In the genomic region with DNA sequence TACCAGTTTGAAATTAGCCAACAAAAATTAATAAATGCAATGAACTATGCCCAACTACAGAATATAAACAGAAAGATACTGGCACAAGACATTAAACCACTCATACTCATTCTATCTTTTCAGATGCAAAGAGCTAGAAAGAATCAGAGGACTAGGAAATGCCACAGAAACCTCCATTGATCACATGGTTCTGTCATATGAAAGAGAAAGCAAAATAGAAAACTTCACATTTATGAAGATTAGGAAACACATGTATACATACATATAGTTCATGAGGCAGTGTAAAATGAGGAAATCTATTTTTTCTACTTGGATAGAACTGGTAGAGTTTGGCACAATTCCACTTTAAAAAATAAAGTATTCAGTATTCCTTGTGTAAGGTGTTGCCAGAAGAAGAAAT, we compare ENCODE assay signal across 9 cellular contexts.
DNase-seq lines count a peak whose midpoint lies in the region; ATAC-seq and TF ChIP-seq lines count a peak whose summit lies in the region.
"Had no signal": no experiment of that assay in that cellular context is flagged by ENCODE, and none has a peak within 500 bp of the region (broad histone marks: within the 10 kb centered on the region; RNA-seq: fewer than 3 reads in every experiment).

No MANE protein-coding gene starts in this region.

- peaks cover 4% of the 10 kb centered on the region; the same call in 1 of the 2 replicates for H3F3A ChIP-seq in MM.1S (ENCODE audit: insufficient read depth, low read length)

- H3K27me3 ChIP-seq in MM.1S (replicated peaks; ENCODE audit: insufficient read depth, low read length) (no peaks in the 10 kb centered on the region), endodermal cell (ENCODE audit: control insufficient read depth, insufficient read depth, low read length, poor library complexity, severe bottlenecking) (no peaks in the 10 kb centered on the region)

- H3K4me1 ChIP-seq in MM.1S (ENCODE audit: low read length) (peaks cover 19% of the 10 kb centered on the region), mucosa of descending colon (ENCODE audit: low read depth) (peaks cover 5% of the 10 kb centered on the region), endodermal cell (ENCODE audit: control insufficient read depth, insufficient read depth, low read length) (no peaks in the 10 kb centered on the region)

- H3K4me1 Mint-ChIP-seq in endodermal cell: no peaks in the 10 kb centered on the region

- no peak for TF ChIP-seq CTCF in MM.1S (IDR thresholded peaks at IDR 0.05; ENCODE audit: low read length)
- no peak for TF ChIP-seq CTCF in mucosa of descending colon (IDR thresholded peaks at IDR 0.05)
- no peak for TF ChIP-seq CTCF in endodermal cell (conservative IDR thresholded peaks at IDR 0.05)

- H3K9me2 ChIP-seq in MM.1S (replicated peaks; ENCODE audit: insufficient read depth, low read length): no peaks in the 10 kb centered on the region

- no peak overlapping the region for H3K9ac ChIP-seq in MM.1S (ENCODE audit: low read length)
- H3K9ac ChIP-seq in endodermal cell (ENCODE audit: extremely low read depth, low read length, poor library complexity, severe bottlenecking): no peak overlapping the region

- H3K4me3 Mint-ChIP-seq in endodermal cell: no peak overlapping the region

- no peak overlapping the region for H3K27ac Mint-ChIP-seq in endodermal cell

- H3K36me3 Mint-ChIP-seq in endodermal cell (ENCODE audit: low read depth): no peaks in the 10 kb centered on the region

- H3K36me3 ChIP-seq in MM.1S (replicated peaks; ENCODE audit: insufficient read depth, low read length): no peaks in the 10 kb centered on the region
- no peaks in the 10 kb centered on the region for H3K36me3 ChIP-seq in mucosa of descending colon (ENCODE audit: low read depth)
- no peaks in the 10 kb centered on the region for H3K36me3 ChIP-seq in endodermal cell (ENCODE audit: control insufficient read depth, insufficient read depth, low read length)

- no peaks in the 10 kb centered on the region for H3K27me3 Mint-ChIP-seq in endodermal cell (ENCODE audit: insufficient read depth)

- no peaks in the 10 kb centered on the region for H3K9me3 Mint-ChIP-seq in endodermal cell

- intact Hi-C loops in mucosa of descending colon (cut with DNase I, micrococcal nuclease): no loop called here

- ATAC-seq in GM18907 (IDR thresholded peaks at IDR 0.05; ENCODE audit: unreplicated experiment) (peak; percentile 74), HG02610 (IDR thresholded peaks at IDR 0.05; ENCODE audit: unreplicated experiment) (peak; percentile 55), mucosa of descending colon (peak; percentile 42)

- no peak overlapping the region for H3K4me3 ChIP-seq in MM.1S (ENCODE audit: low read length)
- no peak overlapping the region for H3K4me3 ChIP-seq in mucosa of descending colon
- no peak overlapping the region for H3K4me3 ChIP-seq in endodermal cell (ENCODE audit: low read length)

- H2AFZ ChIP-seq in MM.1S (ENCODE audit: low read length): peak overlapping the region; percentile 52

- H3K4me2 ChIP-seq in MM.1S (ENCODE audit: low read depth, low read length): peak overlapping the region; percentile 40

- H3K9me3 ChIP-seq in MM.1S (replicated peaks; ENCODE audit: insufficient read depth, low read length): no peaks in the 10 kb centered on the region
- no peaks in the 10 kb centered on the region for H3K9me3 ChIP-seq in mucosa of descending colon
- H3K9me3 ChIP-seq in endodermal cell (ENCODE audit: control insufficient read depth, low read length): no peaks in the 10 kb centered on the region

- H3K79me2 ChIP-seq in MM.1S (ENCODE audit: low read length): no peaks in the 10 kb centered on the region

- DNase-seq in MM.1S (peak; percentile 56), mucosa of descending colon (no peak), NCI-H146 (lab: John Stamatoyannopoulos, UW) (no peak), NCI-H1092 treated with DMSO at 0.1 percent for 48 hours (lab: John Stamatoyannopoulos, UW) (no peak), endodermal cell (no peak)
- no peak for DNase-seq in stimulated activated CD4-positive, alpha-beta T cell treated with anti-CD3 and anti-CD28 coated beads, Interleukin-12 subunit alpha, Interleukin-12 subunit beta, amount 100 ng/mL, for 4 hours
- DNase-seq: mesendoderm had no signal

- H4K20me1 ChIP-seq in MM.1S (ENCODE audit: insufficient read depth, low read length): no peaks in the 10 kb centered on the region

- H3K27ac ChIP-seq in MM.1S (ENCODE audit: low read length): peak overlapping the region; percentile 16; the same call in 1 of the 2 replicates
- H3K27ac ChIP-seq in endodermal cell (ENCODE audit: low read depth, low read length): no peak overlapping the region
